Comparison of ENCODE assay signal across 8 cellular contexts in genomic region chr10:87092861-87093460, GRCh38. TPM values are rescaled to one million over a fixed set of nuclear protein-coding genes. Genes with fewer than 3 reads are reported as not detected.
DNase-seq lines count a peak whose midpoint lies in the region; ATAC-seq, FAIRE-seq and TF ChIP-seq lines count a peak whose summit lies in the region.

No MANE protein-coding gene starts in this region.

- H3K27ac ChIP-seq in GM12878 (ENCODE audit: control insufficient read depth, insufficient read depth), result peak overlapping the region; percentile 90
- peak overlapping the region; percentile 66 to 81 for H3K27ac ChIP-seq in kidney (ENCODE audit: low read depth in 2 of 2, low read length in 2 of 2)

- no peaks in the 10 kb centered on the region for H3K27me3 ChIP-seq in GM12878 (replicated peaks in 1 of 2; ENCODE audit: control insufficient read depth in 2 of 2, insufficient read depth in 2 of 2, low read length in 1 of 2)

- peak; percentile 6 for DNase-seq in activated gamma-delta T cell treated with Interleukin-2 at 50 U/mL for 16 hours
- DNase-seq in activated gamma-delta T cell (lab: John Stamatoyannopoulos, UW), result no peak
- peak; percentile 74 for DNase-seq in NCI-H82 (lab: John Stamatoyannopoulos, UW)
- DNase-seq in GM12878 (ENCODE audit: low read depth, low spot score), result peak; percentile 42
- DNase-seq in kidney, result no peak
- peak; percentile 36 for DNase-seq in stimulated activated CD8-positive, alpha-beta memory T cell treated with anti-CD3 and anti-CD28 coated beads, Interleukin-4, amount 100 ng/mL, for 48 hours
- DNase-seq in NCI-H1048 (lab: John Stamatoyannopoulos, UW), result no peak

- under 1% methylated on average over 7 of the region's 7 CpGs for WGBS in GM12878 (ENCODE audit: insufficient coverage, insufficient replicate concordance, low lambda C conversion rate, missing lambda C conversion rate)

- no peak for TF ChIP-seq EP300 in GM12878 (IDR thresholded peaks at IDR 0.05; ENCODE audit: borderline replicate concordance in 1 of 2, control insufficient read depth in 1 of 2, low read depth in 2 of 2, low read length in 2 of 2)

- FAIRE-seq in GM12878 (lab: Jason Lieb, UNC) (peak; percentile 62), kidney (lab: Jason Lieb, UNC) (peak; percentile 49)

- H3K9me3 ChIP-seq in GM12878 (replicated peaks; ENCODE audit: control insufficient read depth, insufficient read depth, low read length), result no peaks in the 10 kb centered on the region
- H3K9me3 ChIP-seq in kidney (ENCODE audit: control insufficient read depth in 1 of 2, low read length in 2 of 2), result no peaks in the 10 kb centered on the region

- TSS peak; percentile 47 for BruUV-seq in GM12878 (replicated peaks; lab: Mats Ljungman, UMichigan)

- peaks cover 78% of the 10 kb centered on the region for H3K79me2 ChIP-seq in GM12878 (ENCODE audit: control insufficient read depth, insufficient read depth, low read length)

- H3K9ac ChIP-seq in GM12878 (ENCODE audit: control insufficient read depth, insufficient read depth, low read length) (peak overlapping the region; percentile 90), kidney (ENCODE audit: low read length in 2 of 2) (peak overlapping the region; percentile 56 to 68)

- H4K20me1 ChIP-seq in GM12878 (ENCODE audit: control insufficient read depth, insufficient read depth), result no peaks in the 10 kb centered on the region

- CTCF ChIA-PET in GM12878 (lab: Yijun Ruan, JAX), result interaction anchor here (1.4 to 1.8 kb wide), 4 partner anchors 8 to 155 kb away, joined by 5 to 9 read pairs (median 6); no protein-coding TSS in a partner anchor

- intact Hi-C loops in GM12878 (cut with micrococcal nuclease; ENCODE audit: unreplicated experiment), result loop anchor here (5.0 kb wide), 1 partner anchor 126 kb away; the partner anchor contains the start of gene ADIRF
- intact Hi-C loops in kidney (cut with DNase I), result no loop called here

- no peaks in the 10 kb centered on the region; the same call in 1 of the 2 replicates for H3K4me1 ChIP-seq in GM12878 (ENCODE audit: control insufficient read depth, insufficient read depth, low read length)
- peaks cover 11 to 23% of the 10 kb centered on the region in 2 donors for H3K4me1 ChIP-seq in kidney (ENCODE audit: control insufficient read depth in 1 of 2, insufficient read depth in 1 of 2, low read depth in 1 of 2, low read length in 2 of 2)

- TF ChIP-seq CTCF in GM12878 (IDR thresholded peaks at IDR 0.05 in 2 of 3, conservative IDR thresholded peaks at IDR 0.05 in 1 of 3; ENCODE audit: control insufficient read depth in 2 of 3, extremely low read depth in 1 of 3, insufficient read depth in 1 of 3, low read depth in 3 of 3, low read length in 3 of 3) (no peak), kidney (IDR thresholded peaks at IDR 0.05; ENCODE audit: borderline replicate concordance, extremely low read depth, insufficient read depth) (no peak)

- peak overlapping the region; percentile 79 for H3K4me3 ChIP-seq in GM12878
- H3K4me3 ChIP-seq in kidney (ENCODE audit: low read length in 2 of 2), result peak overlapping the region; percentile 79 to 95

- H3K36me3 ChIP-seq in GM12878 (ENCODE audit: control insufficient read depth in 2 of 2, insufficient read depth in 2 of 2, low read length in 1 of 2) (no peaks in the 10 kb centered on the region; a peak in 2 of 4 replicates), kidney (ENCODE audit: control insufficient read depth in 1 of 2, insufficient read depth in 2 of 2, low read length in 2 of 2) (no peaks in the 10 kb centered on the region)

- POLR2A ChIA-PET in GM12878 (lab: Charles Lee), result interaction anchor here (0.5 to 3.0 kb wide), 4 partner anchors 17 to 200 kb away, joined by 3 to 7 read pairs (median 6); no protein-coding TSS in a partner anchor

- TF ChIP-seq RAD21 in GM12878 (IDR thresholded peaks at IDR 0.05; ENCODE audit: insufficient read depth, low read depth, low read length), result no peak

- H2AFZ ChIP-seq in GM12878 (ENCODE audit: control insufficient read depth, low read depth, low read length), result no peak overlapping the region

- in situ Hi-C loops in GM12878 (cut with MboI), result no loop called here

- SMC1A ChIA-PET in GM12878 (lab: Charles Lee; ENCODE audit: uncharacterized antibody, unreplicated experiment), result interaction anchor here (0.6 to 3.9 kb wide), 7 partner anchors 9 to 449 kb away, joined by 3 to 35 read pairs (median 4); no protein-coding TSS in a partner anchor

- ATAC-seq in GM12878 (peak; percentile 9), GM19455 (IDR thresholded peaks at IDR 0.05; ENCODE audit: unreplicated experiment) (no peak)

- peak overlapping the region; percentile 71 for H3K4me2 ChIP-seq in GM12878 (ENCODE audit: control insufficient read depth, insufficient read depth)

- no peak for TF ChIP-seq POLR2A in GM12878 (IDR thresholded peaks at IDR 0.05; ENCODE audit: low read depth, low read length)

- RAD21 ChIA-PET in GM12878 (lab: Charles Lee; ENCODE audit: unreplicated experiment), result interaction anchor here (0.8 to 1.9 kb wide), 9 partner anchors 9 to 412 kb away, joined by 3 to 18 read pairs (median 4); partner anchors contain the start of gene MINPP1

TF ChIP-seq in GM12878, 131 proteins besides CTCF, POLR2A, EP300 and RAD21 (continues in another document):
- TF ChIP-seq RELB (IDR thresholded peaks at IDR 0.05; ENCODE audit: low read depth) (peak; percentile 47; the same call in 1 of the 2 replicates), MTA2 (IDR thresholded peaks at IDR 0.05; ENCODE audit: low read depth) (peak; percentile 37; the same call in 1 of the 2 replicates), SKIL (IDR thresholded peaks at IDR 0.05; ENCODE audit: low read depth, poor library complexity, severe bottlenecking) (peak; percentile 27)

RNA-seq across cellular contexts. Expression of gene GLUD1, which starts 1.7 kb away (rescaled TPM):
- 63.3 and 67.7 TPM in 2 replicates for total RNA-seq in GM12878 (2013; cell fraction: nucleolus; rRNA removed)
- total RNA-seq in GM12878 (2014; rRNA removed) (96.3 and 112 TPM in 2 replicates), GM12878 (2014; rRNA removed; fragmentation: Illumina TruSeq; extraction: Trizol) (91.9 and 93.6 TPM in 2 replicates), GM12878 (2021) (91.5 and 93.9 TPM in 2 replicates), kidney (162 TPM)
- polyA plus RNA-seq in GM12878 (2011; ENCODE audit: low read depth), result 44.6 TPM
- polyA plus RNA-seq in GM12878 (2011; rRNA removed) (109 and 126 TPM in 2 replicates), GM12878 (2014; fragmentation: Illumina TruSeq; extraction: Trizol) (90.9 and 107 TPM in 2 replicates), GM12878 (2014; fragmentation: Nextera tagmentation; extraction: Ambion mirVana) (10 to 100 TPM; 26.1 to 29.5 TPM), GM12878 (2014; rRNA removed) (57.7 and 64.3 TPM in 2 replicates), GM12878 (2016; fragmentation: Nextera tagmentation; extraction: Ambion mirVana) (10 to 100 TPM; 50.1 to 72.0 TPM), kidney (ENCODE audit: insufficient read depth, low read depth, low replicate concordance) (346 TPM)
- 64.6 and 74.6 TPM in 2 replicates for polyA plus RNA-seq in GM12878 (2011; cell fraction: cytosol; rRNA removed)
- 75.6 and 79.3 TPM in 2 replicates for polyA plus RNA-seq in GM12878 (2011; cell fraction: nucleus; rRNA removed)
- 51.2 and 64.4 TPM in 2 replicates for polyA plus RNA-seq in GM12878 (2012)
- polyA minus RNA-seq in GM12878 (2011; rRNA and poly(A)+ RNA removed), result 96.5 and 110 TPM in 2 replicates
- polyA minus RNA-seq in GM12878 (2011; cell fraction: cytosol; rRNA and poly(A)+ RNA removed), result 33.9 and 46.1 TPM in 2 replicates
- polyA minus RNA-seq in GM12878 (2011; cell fraction: nucleus; rRNA and poly(A)+ RNA removed), result 20.1 and 30.2 TPM in 2 replicates

RNA-seq across cellular contexts. Expression of gene SHLD2, which starts 2.0 kb away (rescaled TPM):
- 39.0 and 41.0 TPM in 2 replicates for total RNA-seq in GM12878 (2013; cell fraction: nucleolus; rRNA removed)
- total RNA-seq in GM12878 (2014; rRNA removed), result 36.8 and 39.5 TPM in 2 replicates
- 43.1 and 45.3 TPM in 2 replicates for total RNA-seq in GM12878 (2014; rRNA removed; fragmentation: Illumina TruSeq; extraction: Trizol)
- 30.8 and 31.1 TPM in 2 replicates for total RNA-seq in GM12878 (2021)
- polyA plus RNA-seq in GM12878 (2011; ENCODE audit: low read depth), result 7.3 TPM
- 26.1 and 42.8 TPM in 2 replicates for polyA plus RNA-seq in GM12878 (2011; rRNA removed)
- 10.5 and 11.4 TPM in 2 replicates for polyA plus RNA-seq in GM12878 (2011; cell fraction: cytosol; rRNA removed)
- polyA plus RNA-seq in GM12878 (2011; cell fraction: nucleus; rRNA removed), result 12.9 and 14.8 TPM in 2 replicates
- polyA plus RNA-seq in GM12878 (2012), result 12.5 and 14.5 TPM in 2 replicates
- polyA plus RNA-seq in GM12878 (2014; fragmentation: Illumina TruSeq; extraction: Trizol), result 40.3 and 52.6 TPM in 2 replicates
- polyA plus RNA-seq in GM12878 (2014; fragmentation: Nextera tagmentation; extraction: Ambion mirVana), result 10 to 100 TPM; 24.5 to 29.4 TPM
- 26.4 and 29.4 TPM in 2 replicates for polyA plus RNA-seq in GM12878 (2014; rRNA removed)
- 10 to 100 TPM; 26.8 to 35.0 TPM for polyA plus RNA-seq in GM12878 (2016; fragmentation: Nextera tagmentation; extraction: Ambion mirVana)
- 17.7 and 23.7 TPM in 2 replicates for polyA minus RNA-seq in GM12878 (2011; rRNA and poly(A)+ RNA removed)
- 13.1 and 15.1 TPM in 2 replicates for polyA minus RNA-seq in GM12878 (2011; cell fraction: cytosol; rRNA and poly(A)+ RNA removed)
- polyA minus RNA-seq in GM12878 (2011; cell fraction: nucleus; rRNA and poly(A)+ RNA removed), result 10.9 and 16.2 TPM in 2 replicates
- total RNA-seq in kidney, result 36.9 TPM
- 25.9 TPM for polyA plus RNA-seq in kidney (ENCODE audit: insufficient read depth, low read depth, low replicate concordance)

Comparison
In these comparisons a context has a peak if more than half of its experiments do, and no peak if none do; other contexts are left out.
1. DNase-seq: peak in activated gamma-delta T cell treated with Interleukin-2 at 50 U/mL for 16 hours (single experiment), NCI-H82 (single experiment), GM12878 (single experiment) and stimulated activated CD8-positive, alpha-beta memory T cell treated with anti-CD3 and anti-CD28 coated beads, Interleukin-4, amount 100 ng/mL, for 48 hours (single experiment); none in activated gamma-delta T cell (single experiment), kidney (single experiment) and NCI-H1048 (single experiment).